In the genomic region with DNA sequence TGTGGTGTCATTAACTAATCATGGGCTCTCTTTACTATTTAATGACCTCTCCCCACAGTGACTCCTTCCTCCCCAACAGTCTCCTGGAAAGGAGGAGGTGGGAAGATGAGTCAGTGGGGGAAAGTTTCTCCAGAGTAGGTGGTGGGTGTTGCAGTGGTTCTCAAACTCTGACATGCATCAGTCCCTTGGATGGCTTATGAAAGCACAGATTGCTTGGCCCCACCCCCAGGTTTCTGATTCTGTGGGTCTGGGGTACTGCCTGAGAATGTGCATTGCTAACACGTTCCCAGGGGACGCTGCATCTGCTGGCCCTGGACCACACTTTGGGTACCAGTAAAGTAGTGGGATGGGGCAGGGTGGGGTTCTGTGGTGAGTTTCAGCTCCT, we compare ENCODE assay signal across 8 cellular contexts.
DNase-seq lines count a peak whose midpoint lies in the region; ATAC-seq and TF ChIP-seq lines count a peak whose summit lies in the region.

No MANE protein-coding gene starts in this region.

- peaks cover 19% of the 10 kb centered on the region for H3K4me1 ChIP-seq in RWPE2 (ENCODE audit: insufficient read depth, poor library complexity, severe bottlenecking)
- H3K4me1 ChIP-seq in HAP-1, result no peaks in the 10 kb centered on the region

- H3K9me3 Mint-ChIP-seq in effector memory CD8-positive, alpha-beta T cell, result no peaks in the 10 kb centered on the region

- TF ChIP-seq CTCF in RWPE2 (IDR thresholded peaks at IDR 0.05; ENCODE audit: poor library complexity, severe bottlenecking), result no peak

- peak; percentile 15 for ATAC-seq in GM19395 (IDR thresholded peaks at IDR 0.05; ENCODE audit: unreplicated experiment)
- peak; percentile 58 for ATAC-seq in RWPE2 (ENCODE audit: low read depth)
- ATAC-seq in effector memory CD8-positive, alpha-beta T cell (replicated peaks), result no peak
- no peak for ATAC-seq in GM19397 (IDR thresholded peaks at IDR 0.05; ENCODE audit: unreplicated experiment)
- no peak for ATAC-seq in GM18858 (IDR thresholded peaks at IDR 0.05; ENCODE audit: unreplicated experiment)

- peak overlapping the region; percentile 61 to 74 for H3K4me3 Mint-ChIP-seq in effector memory CD8-positive, alpha-beta T cell

- no peak overlapping the region for H3K4me3 ChIP-seq in RWPE2 (ENCODE audit: severe bottlenecking)
- no peak overlapping the region for H3K4me3 ChIP-seq in HAP-1

- no peaks in the 10 kb centered on the region for H3K9me3 ChIP-seq in RWPE2 (ENCODE audit: severe bottlenecking)
- H3K9me3 ChIP-seq in HAP-1, result no peaks in the 10 kb centered on the region

- peaks cover 5% of the 10 kb centered on the region for H3K36me3 Mint-ChIP-seq in effector memory CD8-positive, alpha-beta T cell (ENCODE audit: insufficient read depth)

- in situ Hi-C loops in HAP-1 (cut with MboI; ENCODE audit: low sequenced_read_pairs), result no loop called here

- H3K27ac Mint-ChIP-seq in effector memory CD8-positive, alpha-beta T cell, result peak overlapping the region; percentile 89 to 95

- DNase-seq in RWPE2 (ENCODE audit: low spot score), result peak; percentile 33
- no peak for DNase-seq in effector memory CD8-positive, alpha-beta T cell
- DNase-seq in stimulated activated CD8-positive, alpha-beta memory T cell treated with anti-CD3 and anti-CD28 coated beads, Interleukin-15, amount 100 ng/mL, for 48 hours (ENCODE audit: low read depth in 2 of 2), result peak; percentile 51 to 60
- DNase-seq in HAP-1 (ENCODE audit: low spot score in 2 of 2), result no peak
- no peak for DNase-seq in amygdala (lab: John Stamatoyannopoulos, UW)

- peaks cover 16% of the 10 kb centered on the region; the same call in 1 of the 2 replicates for H3K36me3 ChIP-seq in RWPE2 (ENCODE audit: low read depth)
- H3K36me3 ChIP-seq in HAP-1 (replicated peaks), result no peaks in the 10 kb centered on the region

- H3K27me3 ChIP-seq in RWPE2 (ENCODE audit: insufficient read depth, poor library complexity, severe bottlenecking) (no peaks in the 10 kb centered on the region), HAP-1 (ENCODE audit: low read depth) (no peaks in the 10 kb centered on the region)

- H3K27me3 Mint-ChIP-seq in effector memory CD8-positive, alpha-beta T cell, result no peaks in the 10 kb centered on the region

- peaks cover 45 to 61% of the 10 kb centered on the region in 2 donors for H3K4me1 Mint-ChIP-seq in effector memory CD8-positive, alpha-beta T cell (ENCODE audit: low read depth in 2 of 2)

- peak overlapping the region; percentile 70 for H3K27ac ChIP-seq in RWPE2 (ENCODE audit: poor library complexity, severe bottlenecking)

Comparison
In these comparisons a context has a peak if more than half of its experiments do, and no peak if none do; other contexts are left out.
1. ATAC-seq: peak in GM19395 (single experiment) and RWPE2 (single experiment); none in effector memory CD8-positive, alpha-beta T cell (single experiment), GM19397 (single experiment) and GM18858 (single experiment).
2. DNase-seq: peak in RWPE2 (single experiment) and stimulated activated CD8-positive, alpha-beta memory T cell treated with anti-CD3 and anti-CD28 coated beads, Interleukin-15, amount 100 ng/mL, for 48 hours (2 of 2); none in effector memory CD8-positive, alpha-beta T cell (0 of 3), HAP-1 (0 of 2) and amygdala (0 of 56).